ENCODE assay signal across 2 cellular contexts in the genomic region with DNA sequence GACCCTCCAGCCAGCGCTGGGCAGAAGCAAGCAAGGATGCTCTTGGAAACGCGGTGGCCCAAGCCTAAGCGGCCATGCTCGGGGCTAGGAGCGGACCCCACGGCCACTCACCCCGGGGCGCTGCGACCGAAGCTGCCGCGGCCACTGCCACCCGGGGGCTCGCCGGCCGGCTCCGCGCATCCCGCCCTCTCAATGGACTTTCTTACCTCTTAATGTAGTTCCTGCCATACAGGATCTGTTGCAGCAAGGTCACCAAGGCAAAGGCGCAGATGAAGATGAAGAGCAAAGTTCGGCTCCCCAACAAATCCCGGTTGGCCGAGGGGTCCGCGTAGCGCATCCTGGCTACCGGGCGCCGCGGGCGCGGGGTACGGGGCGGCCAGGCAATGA.
TF ChIP-seq lines count a peak whose summit lies in the region.

No MANE protein-coding gene starts in this region.

TF ChIP-seq in H1, 55 proteins besides CTCF, POLR2A, EP300 and RAD21:
- TF ChIP-seq SUZ12 (IDR thresholded peaks at IDR 0.05; ENCODE audit: low read length): peak; percentile 60; the same call in 1 of the 2 replicates
- TF ChIP-seq EZH2 (IDR thresholded peaks at IDR 0.05; ENCODE audit: low read depth, low read length, severe bottlenecking): peak; percentile 70
- TF ChIP-seq KDM5A (IDR thresholded peaks at IDR 0.05; ENCODE audit: low read length): no peak

TF ChIP-seq in HepG2, 621 proteins besides CTCF, POLR2A, EP300 and RAD21:
- TF ChIP-seq SMYD3 (CRISPR knock-in tag; IDR thresholded peaks at IDR 0.05) (no peak), ARID2 (CRISPR knock-in tag; IDR thresholded peaks at IDR 0.05; ENCODE audit: borderline replicate concordance) (no peak)
